In genomic region chr2:64327129-64327509, GRCh38 we compare ENCODE assay signal across 1 cellular context.
TF ChIP-seq lines count a peak whose summit lies in the region.

No MANE protein-coding gene starts in this region.

TF ChIP-seq in GM23338, 12 proteins besides CTCF, POLR2A, EP300 and RAD21 (continued from another document):
- TF ChIP-seq ZNF462 (CRISPR knock-in tag; IDR thresholded peaks at IDR 0.05) (no peak), POLR2AphosphoS5 (IDR thresholded peaks at IDR 0.05; ENCODE audit: low read depth) (no peak), ZNF331 (CRISPR knock-in tag; IDR thresholded peaks at IDR 0.05; ENCODE audit: low read depth) (no peak), STAT1 (IDR thresholded peaks at IDR 0.05; ENCODE audit: unreplicated experiment) (no peak), ETS1 (IDR thresholded peaks at IDR 0.05) (no peak), EZH2phosphoT487 (IDR thresholded peaks at IDR 0.05; ENCODE audit: unreplicated experiment) (no peak), CREB1 (CRISPR knock-in tag; IDR thresholded peaks at IDR 0.05; ENCODE audit: low read depth) (no peak), JUNB (IDR thresholded peaks at IDR 0.05; ENCODE audit: unreplicated experiment) (no peak), NANOG (IDR thresholded peaks at IDR 0.05; ENCODE audit: borderline replicate concordance) (no peak), ZNF114 (CRISPR knock-in tag; IDR thresholded peaks at IDR 0.05) (no peak)
